In the genomic region with DNA sequence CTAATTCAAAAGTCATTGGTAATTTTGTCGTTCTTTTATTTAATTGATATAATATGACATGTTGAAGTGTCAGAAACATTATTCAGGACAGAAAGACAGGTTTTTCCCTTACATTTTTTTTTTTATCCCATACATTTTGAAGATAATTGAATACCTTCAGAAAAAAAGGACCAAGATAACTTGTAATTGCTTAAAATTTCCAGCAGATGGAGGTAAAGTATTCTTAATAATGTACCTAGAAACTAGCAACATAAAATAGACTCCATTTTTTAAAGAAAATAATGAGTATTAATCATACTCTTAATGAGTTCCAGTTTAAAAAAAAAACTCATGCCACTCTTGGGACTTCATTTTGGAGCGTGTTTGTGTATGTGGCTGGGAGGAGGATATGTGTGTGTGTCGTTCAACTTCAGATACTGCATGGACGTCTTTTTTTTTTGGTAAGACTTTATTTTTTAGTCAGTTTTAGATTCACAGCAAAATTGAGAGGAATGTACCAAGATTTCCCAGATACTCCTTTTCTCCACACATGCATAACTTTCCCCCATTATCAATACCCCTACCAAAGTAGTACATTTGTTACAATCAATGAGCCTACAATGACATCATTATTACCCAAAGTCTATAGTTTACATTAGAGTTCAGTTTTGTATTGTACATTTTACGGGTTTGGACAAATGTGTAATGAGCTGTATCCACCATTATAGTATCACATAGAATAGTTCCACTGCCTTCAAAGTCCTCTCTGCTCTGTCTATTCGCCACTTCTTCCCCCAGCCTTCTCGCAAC, we compare ENCODE assay signal across 8 cellular contexts.
A peak's percentile ranks its signal among the peaks of the same experiment; 100 is the strongest.
DNase-seq lines count a peak whose midpoint lies in the region; ATAC-seq and TF ChIP-seq lines count a peak whose summit lies in the region.

No MANE protein-coding gene starts in this region.

- H3K4me3 Mint-ChIP-seq in CD8-positive, alpha-beta T cell = no peak overlapping the region
- H3K4me3 Mint-ChIP-seq in stimulated activated memory B cell treated with anti-CD40 and anti-IgM and Interleukin-4, amounts not matched to agents 10 μg/mL and 1 μg/mL and 100 μg/mL, for 72 hours = no peak overlapping the region

- no peaks in the 10 kb centered on the region for H3K4me1 Mint-ChIP-seq in CD8-positive, alpha-beta T cell (ENCODE audit: low read depth)
- no peaks in the 10 kb centered on the region for H3K4me1 Mint-ChIP-seq in stimulated activated memory B cell treated with anti-CD40 and anti-IgM and Interleukin-4, amounts not matched to agents 10 μg/mL and 1 μg/mL and 100 μg/mL, for 72 hours

- TF ChIP-seq CTCF in CD8-positive, alpha-beta T cell (IDR thresholded peaks at IDR 0.05) = peak; percentile 72
- TF ChIP-seq CTCF in fibroblast of villous mesenchyme (IDR thresholded peaks at IDR 0.05; ENCODE audit: insufficient read depth, low read depth, low read length) (peak; percentile 45), smooth muscle cell (IDR thresholded peaks at IDR 0.05; ENCODE audit: borderline replicate concordance, insufficient read depth, poor library complexity, severe bottlenecking) (peak; percentile 62)

- CTCF ChIA-PET in CD8-positive, alpha-beta T cell (lab: Charles Lee) = interaction anchor here (0.6 to 2.7 kb wide), 4 partner anchors 256 to 261 kb away, joined by 3 to 16 read pairs (median 4); partner anchors contain the start of gene GOPC

- H3K9me3 Mint-ChIP-seq in CD8-positive, alpha-beta T cell = no peaks in the 10 kb centered on the region
- H3K9me3 Mint-ChIP-seq in stimulated activated memory B cell treated with anti-CD40 and anti-IgM and Interleukin-4, amounts not matched to agents 10 μg/mL and 1 μg/mL and 100 μg/mL, for 72 hours = no peaks in the 10 kb centered on the region

- DNase-seq in CD8-positive, alpha-beta T cell = no peak
- DNase-seq in RPMI7951 (ENCODE audit: low read depth) (peak; percentile 50), fibroblast of villous mesenchyme (ENCODE audit: low read depth) (peak; percentile 28), smooth muscle cell (lab: John Stamatoyannopoulos, UW; ENCODE audit: unreplicated experiment) (no peak), UCSD-AML1 (lab: John Stamatoyannopoulos, UW; ENCODE audit: unreplicated experiment) (no peak)

- no peaks in the 10 kb centered on the region for H3K36me3 ChIP-seq in CD8-positive, alpha-beta T cell (ENCODE audit: insufficient read depth, low read length)
- no peaks in the 10 kb centered on the region for H3K36me3 ChIP-seq in smooth muscle cell (ENCODE audit: low read depth)

- H3F3A ChIP-seq in smooth muscle cell (ENCODE audit: low read depth) = no peaks in the 10 kb centered on the region

- H3K4me2 ChIP-seq in smooth muscle cell = no peak overlapping the region

- no peaks in the 10 kb centered on the region for H3K9me3 ChIP-seq in CD8-positive, alpha-beta T cell (ENCODE audit: low read length)
- H3K9me3 ChIP-seq in smooth muscle cell (replicated peaks; ENCODE audit: low read depth) = no peaks in the 10 kb centered on the region

- intact Hi-C loops in CD8-positive, alpha-beta T cell (cut with DNase I, micrococcal nuclease) = loop anchor here (1.0 to 10.0 kb wide), 9 partner anchors 98 to 1766 kb away; no protein-coding TSS in a partner anchor

- no peaks in the 10 kb centered on the region for H3K27me3 ChIP-seq in CD8-positive, alpha-beta T cell (ENCODE audit: insufficient read depth, low read length)
- no peaks in the 10 kb centered on the region for H3K27me3 ChIP-seq in smooth muscle cell (ENCODE audit: low read depth)

- H3K79me2 ChIP-seq in smooth muscle cell (ENCODE audit: low read depth) = no peaks in the 10 kb centered on the region

- H3K27ac ChIP-seq in CD8-positive, alpha-beta T cell (ENCODE audit: low read depth, low read length) = no peak overlapping the region
- no peak overlapping the region for H3K27ac ChIP-seq in smooth muscle cell (ENCODE audit: low read depth)

- no peak for ATAC-seq in CD8-positive, alpha-beta T cell
- ATAC-seq in HG02885 (IDR thresholded peaks at IDR 0.05; ENCODE audit: poor library complexity, unreplicated experiment) (peak; percentile 58), GM18498 (IDR thresholded peaks at IDR 0.05; ENCODE audit: unreplicated experiment) (no peak)
- ATAC-seq in stimulated activated memory B cell treated with anti-CD40 and anti-IgM and Interleukin-4, amounts not matched to agents 10 μg/mL and 1 μg/mL and 100 μg/mL, for 72 hours = no peak

- H3K4me3 ChIP-seq in CD8-positive, alpha-beta T cell (ENCODE audit: low read depth, low read length) = no peak overlapping the region
- H3K4me3 ChIP-seq in fibroblast of villous mesenchyme (ENCODE audit: low read depth, low read length) (no peak overlapping the region), smooth muscle cell (no peak overlapping the region)

- H4K20me1 ChIP-seq in smooth muscle cell (ENCODE audit: low read depth) = no peaks in the 10 kb centered on the region

- H3K9ac ChIP-seq in smooth muscle cell (ENCODE audit: low read depth) = no peak overlapping the region

- POLR2A ChIA-PET in CD8-positive, alpha-beta T cell (lab: Charles Lee) = no interaction called here

- H3K36me3 Mint-ChIP-seq in CD8-positive, alpha-beta T cell = no peaks in the 10 kb centered on the region
- H3K36me3 Mint-ChIP-seq in stimulated activated memory B cell treated with anti-CD40 and anti-IgM and Interleukin-4, amounts not matched to agents 10 μg/mL and 1 μg/mL and 100 μg/mL, for 72 hours = no peaks in the 10 kb centered on the region

- H3K27me3 Mint-ChIP-seq in CD8-positive, alpha-beta T cell (ENCODE audit: low read depth) = peaks cover 11% of the 10 kb centered on the region
- no peaks in the 10 kb centered on the region for H3K27me3 Mint-ChIP-seq in stimulated activated memory B cell treated with anti-CD40 and anti-IgM and Interleukin-4, amounts not matched to agents 10 μg/mL and 1 μg/mL and 100 μg/mL, for 72 hours

- WGBS in smooth muscle cell (ENCODE audit: low lambda C conversion rate) = 58% methylated on average over 7 of the region's 7 CpGs

- no peak overlapping the region for H2AFZ ChIP-seq in smooth muscle cell (ENCODE audit: low read depth)

- H3K4me1 ChIP-seq in CD8-positive, alpha-beta T cell (ENCODE audit: insufficient read depth, low read length) = no peaks in the 10 kb centered on the region
- H3K4me1 ChIP-seq in smooth muscle cell (ENCODE audit: low read depth) = no peaks in the 10 kb centered on the region

- no peak overlapping the region for H3K27ac Mint-ChIP-seq in CD8-positive, alpha-beta T cell
- H3K27ac Mint-ChIP-seq in stimulated activated memory B cell treated with anti-CD40 and anti-IgM and Interleukin-4, amounts not matched to agents 10 μg/mL and 1 μg/mL and 100 μg/mL, for 72 hours = no peak overlapping the region

Comparison
In these comparisons a context has a peak if more than half of its experiments do, and no peak if none do; other contexts are left out.
1. DNase-seq: peak in RPMI7951 (single experiment) and fibroblast of villous mesenchyme (single experiment); none in CD8-positive, alpha-beta T cell (0 of 7), smooth muscle cell (single experiment) and UCSD-AML1 (single experiment).
2. Peak in every context shown above with its lines, with median percentiles within 50 percentile points of each other: CTCF ChIP-seq.